Comparison of ENCODE assay signal across 8 cellular contexts in the genomic region with DNA sequence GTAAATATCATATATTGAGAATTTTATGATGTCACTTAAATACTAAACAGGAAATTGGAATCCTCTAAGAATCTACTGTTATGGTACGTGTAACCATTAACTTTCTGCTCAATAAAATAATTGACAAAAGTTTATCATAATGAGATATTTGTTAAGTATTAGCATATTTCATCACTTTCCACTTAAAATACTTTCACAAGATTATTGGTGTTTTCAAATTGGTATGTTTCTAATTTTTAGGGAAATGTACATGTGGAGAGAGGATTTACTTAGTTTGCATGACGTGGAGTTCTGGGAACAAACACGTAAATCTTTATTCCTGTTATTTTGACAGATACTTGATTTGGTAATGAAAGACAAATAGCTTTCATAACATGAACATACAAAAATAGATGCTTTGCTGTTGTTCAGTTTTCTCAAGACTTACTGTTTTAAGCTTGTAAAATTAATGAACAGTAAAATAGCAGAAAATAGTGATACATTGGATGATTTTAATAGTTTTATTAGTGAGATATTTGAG. TPM values are rescaled to one million over a fixed set of nuclear protein-coding genes. Genes with fewer than 3 reads are reported as not detected.
A peak's percentile ranks its signal among the peaks of the same experiment; 100 is the strongest.
DNase-seq lines count a peak whose midpoint lies in the region; ATAC-seq and TF ChIP-seq lines count a peak whose summit lies in the region.

No MANE protein-coding gene starts in this region.

- no peak overlapping the region for H2BK12ac ChIP-seq in neuronal stem cell (ENCODE audit: low read length)

- intact Hi-C loops in dendritic cell treated with granulocyte-macrophage colony-stimulating factor and Interleukin-4, amounts not matched to agents 40 ng/mL and 50 ng/mL, for 4 days (cut with micrococcal nuclease): loop anchor here (5.0 kb wide), 2 partner anchors 130 to 190 kb away; a partner anchor contains a TSS

- no peak overlapping the region for H2AK5ac ChIP-seq in neuronal stem cell (ENCODE audit: low read depth, low read length)

- peaks cover 35% of the 10 kb centered on the region for H3K36me3 Mint-ChIP-seq in dendritic cell treated with granulocyte-macrophage colony-stimulating factor and Interleukin-4, amounts not matched to agents 40 ng/mL and 50 ng/mL, for 4 days (ENCODE audit: low read depth)
- H3K36me3 Mint-ChIP-seq in natural killer cell treated with Interleukin-12 subunit alpha and Interleukin-12 subunit beta and Interleukin-15 and Interleukin-18, amount 100 ng/mL, for 72 hours: peaks cover 19% of the 10 kb centered on the region

- no peaks in the 10 kb centered on the region for H3K27me3 ChIP-seq in Loucy (ENCODE audit: insufficient read depth, low read length, poor library complexity, severe bottlenecking)
- H3K27me3 ChIP-seq in neuronal stem cell (ENCODE audit: control insufficient read depth in 3 of 3, insufficient read depth in 3 of 3, low read depth in 1 of 3, low read length in 3 of 3): no peaks in the 10 kb centered on the region

- no peak overlapping the region for H3K14ac ChIP-seq in neuronal stem cell (ENCODE audit: low read length)

- H3K4me1 ChIP-seq in Loucy (ENCODE audit: insufficient read depth, low read length, poor library complexity, severe bottlenecking): peaks cover 57% of the 10 kb centered on the region
- H3K4me1 ChIP-seq in neuronal stem cell (ENCODE audit: control insufficient read depth in 2 of 2, insufficient read depth in 1 of 2, low read depth in 1 of 2, low read length in 2 of 2): peaks cover 0 to 17% of the 10 kb centered on the region in 2 donors

- H3K4me2 ChIP-seq in Loucy (ENCODE audit: low read depth, low read length, poor library complexity, severe bottlenecking) (peak overlapping the region; percentile 81), neuronal stem cell (ENCODE audit: insufficient read depth, low read length, poor library complexity, severe bottlenecking) (no peak overlapping the region)

- peaks cover 60% of the 10 kb centered on the region for H4K20me1 ChIP-seq in Loucy (ENCODE audit: insufficient read depth, low read length, poor library complexity, severe bottlenecking)

- peaks cover 20% of the 10 kb centered on the region for H3K4me1 Mint-ChIP-seq in dendritic cell treated with granulocyte-macrophage colony-stimulating factor and Interleukin-4, amounts not matched to agents 40 ng/mL and 50 ng/mL, for 4 days (ENCODE audit: low read depth)
- peaks cover 39 to 59% of the 10 kb centered on the region in 2 donors for H3K4me1 Mint-ChIP-seq in natural killer cell treated with Interleukin-12 subunit alpha and Interleukin-12 subunit beta and Interleukin-15 and Interleukin-18, amount 100 ng/mL, for 72 hours (ENCODE audit: low read depth in 2 of 2)

- peak overlapping the region; percentile 94 for H3K27ac Mint-ChIP-seq in dendritic cell treated with granulocyte-macrophage colony-stimulating factor and Interleukin-4, amounts not matched to agents 40 ng/mL and 50 ng/mL, for 4 days
- peak overlapping the region; percentile 90 to 97 for H3K27ac Mint-ChIP-seq in natural killer cell treated with Interleukin-12 subunit alpha and Interleukin-12 subunit beta and Interleukin-15 and Interleukin-18, amount 100 ng/mL, for 72 hours

- no peak overlapping the region for H3K18ac ChIP-seq in neuronal stem cell (ENCODE audit: low read length)

- H2BK15ac ChIP-seq in neuronal stem cell (ENCODE audit: low read length): no peak overlapping the region

- H3K4ac ChIP-seq in neuronal stem cell (ENCODE audit: low read length): no peak overlapping the region

- no peak overlapping the region for H3K23ac ChIP-seq in neuronal stem cell (ENCODE audit: low read depth, low read length, poor library complexity)

- no peaks in the 10 kb centered on the region for H3K9me3 ChIP-seq in Loucy (ENCODE audit: insufficient read depth, low read depth, low read length)
- H3K9me3 ChIP-seq in neuronal stem cell (replicated peaks in 1 of 2; ENCODE audit: control insufficient read depth in 2 of 2, insufficient read depth in 1 of 2, low read depth in 1 of 2, low read length in 2 of 2): no peaks in the 10 kb centered on the region

- H3K9ac ChIP-seq in Loucy (ENCODE audit: low read depth, low read length, poor library complexity, severe bottlenecking) (peak overlapping the region; percentile 94), neuronal stem cell (ENCODE audit: low read depth, low read length, poor library complexity) (no peak overlapping the region)

- H3K27me3 Mint-ChIP-seq in dendritic cell treated with granulocyte-macrophage colony-stimulating factor and Interleukin-4, amounts not matched to agents 40 ng/mL and 50 ng/mL, for 4 days: no peaks in the 10 kb centered on the region
- H3K27me3 Mint-ChIP-seq in natural killer cell treated with Interleukin-12 subunit alpha and Interleukin-12 subunit beta and Interleukin-15 and Interleukin-18, amount 100 ng/mL, for 72 hours: no peaks in the 10 kb centered on the region

- no peak overlapping the region for H3K4me3 Mint-ChIP-seq in dendritic cell treated with granulocyte-macrophage colony-stimulating factor and Interleukin-4, amounts not matched to agents 40 ng/mL and 50 ng/mL, for 4 days
- H3K4me3 Mint-ChIP-seq in natural killer cell treated with Interleukin-12 subunit alpha and Interleukin-12 subunit beta and Interleukin-15 and Interleukin-18, amount 100 ng/mL, for 72 hours: peak overlapping the region; percentile 88

- H3K36me3 ChIP-seq in Loucy (ENCODE audit: insufficient read depth, low read length): peaks cover 25% of the 10 kb centered on the region; the same call in 1 of the 2 replicates
- H3K36me3 ChIP-seq in neuronal stem cell (replicated peaks in 1 of 2; ENCODE audit: control insufficient read depth in 2 of 2, insufficient read depth in 2 of 2, low read length in 2 of 2): peaks cover 3 to 62% of the 10 kb centered on the region in 2 donors

- no peak for TF ChIP-seq CTCF in Loucy (conservative IDR thresholded peaks at IDR 0.05; ENCODE audit: low read length)

- no peak overlapping the region for H2BK5ac ChIP-seq in neuronal stem cell (ENCODE audit: low read length)

- H2AFZ ChIP-seq in Loucy (ENCODE audit: low read length) (no peak overlapping the region), neuronal stem cell (ENCODE audit: low read length) (no peak overlapping the region)

- no peak overlapping the region for H3K27ac ChIP-seq in neuronal stem cell (replicated peaks; ENCODE audit: low read length)

- no peaks in the 10 kb centered on the region for H3K9me2 ChIP-seq in Loucy (replicated peaks; ENCODE audit: low read depth, low read length)

- H2BK120ac ChIP-seq in neuronal stem cell (ENCODE audit: low read depth, low read length): no peak overlapping the region

- DNase-seq in CD1c-positive myeloid dendritic cell (ENCODE audit: extremely low spot score) (peak; percentile 24), NCI-H526 (lab: John Stamatoyannopoulos, UW) (no peak), neuronal stem cell (ENCODE audit: low spot score) (no peak), DMS53 (lab: John Stamatoyannopoulos, UW) (no peak), SW 1271 (lab: John Stamatoyannopoulos, UW) (no peak)
- no peak for DNase-seq in natural killer cell treated with Interleukin-12 subunit alpha and Interleukin-12 subunit beta and Interleukin-15 and Interleukin-18, amount 100 ng/mL, for 72 hours (ENCODE audit: low spot score)

- no CpG with 5 or more reads among the region's 3 CpGs for WGBS in neuronal stem cell (ENCODE audit: extremely low coverage in 2 of 2, insufficient read length in 2 of 2, insufficient replicate concordance in 1 of 2), 2 donors

- no peaks in the 10 kb centered on the region for H3K79me1 ChIP-seq in neuronal stem cell (ENCODE audit: low read depth, low read length)

- no peak overlapping the region for H4K91ac ChIP-seq in neuronal stem cell (ENCODE audit: low read depth, low read length, poor library complexity)

- H3K79me2 ChIP-seq in Loucy (ENCODE audit: insufficient read depth, low read length): peaks cover 96% of the 10 kb centered on the region

- H3K4me3 ChIP-seq in Loucy (ENCODE audit: low read length, poor library complexity, severe bottlenecking): peak overlapping the region; percentile 91
- peak overlapping the region in 1 of 2 donors; percentile 86 for H3K4me3 ChIP-seq in neuronal stem cell (ENCODE audit: low read length in 2 of 2)

- peaks cover 8% of the 10 kb centered on the region; the same call in 1 of the 2 replicates for H3F3A ChIP-seq in Loucy (ENCODE audit: low read depth)

- H3K9me3 Mint-ChIP-seq in dendritic cell treated with granulocyte-macrophage colony-stimulating factor and Interleukin-4, amounts not matched to agents 40 ng/mL and 50 ng/mL, for 4 days: no peaks in the 10 kb centered on the region
- no peaks in the 10 kb centered on the region for H3K9me3 Mint-ChIP-seq in natural killer cell treated with Interleukin-12 subunit alpha and Interleukin-12 subunit beta and Interleukin-15 and Interleukin-18, amount 100 ng/mL, for 72 hours

- ATAC-seq in natural killer cell treated with Interleukin-12 subunit alpha and Interleukin-12 subunit beta and Interleukin-15 and Interleukin-18, amount 100 ng/mL, for 72 hours: no peak

- no peak overlapping the region for H4K8ac ChIP-seq in neuronal stem cell (ENCODE audit: low read depth, low read length)

RNA-seq across cellular contexts. Expression of a gene that starts 1.6 kb away (rescaled TPM):
- 100 to 1,000 TPM; 165 to 218 TPM for total RNA-seq in natural killer cell treated with Interleukin-12 subunit alpha and Interleukin-12 subunit beta and Interleukin-15 and Interleukin-18, amount 100 ng/mL, for 72 hours
- 441 TPM for polyA plus RNA-seq in neuronal stem cell (2013, experiment 1 of 2)
- polyA plus RNA-seq in neuronal stem cell (2013, experiment 2 of 2): 447 TPM

RNA-seq across cellular contexts. Expression of a gene that starts 17.4 kb away (rescaled TPM):
- 10 to 100 TPM; 18.2 to 20.4 TPM for total RNA-seq in natural killer cell treated with Interleukin-12 subunit alpha and Interleukin-12 subunit beta and Interleukin-15 and Interleukin-18, amount 100 ng/mL, for 72 hours
- 38.7 TPM for polyA plus RNA-seq in neuronal stem cell (2013, experiment 1 of 2)
- polyA plus RNA-seq in neuronal stem cell (2013, experiment 2 of 2): 38.7 TPM
